ENCODE assay signal across 13 cellular contexts in the genomic region with DNA sequence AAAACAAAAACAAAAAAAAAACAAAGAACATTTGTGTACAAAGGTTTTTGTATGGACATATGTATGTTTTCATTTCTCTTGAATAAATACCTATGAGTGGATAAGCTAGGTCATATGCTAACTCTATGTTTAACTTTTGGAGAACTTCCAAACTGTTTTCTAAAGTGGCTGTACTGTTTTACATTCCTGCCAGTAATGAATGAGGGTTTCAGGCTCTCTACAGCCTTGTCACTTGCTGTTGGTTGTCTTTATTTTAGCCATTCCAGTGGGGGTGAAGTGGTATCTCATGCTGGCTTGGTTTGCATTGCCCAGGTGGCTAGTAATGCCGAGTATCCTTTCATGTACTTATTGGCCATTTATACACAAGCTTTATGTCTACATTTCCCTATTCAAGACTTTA.
"Had no signal": no experiment of that assay in that cellular context is flagged by ENCODE, and none has a peak within 500 bp of the region (broad histone marks: within the 10 kb centered on the region; RNA-seq: fewer than 3 reads in every experiment).

No MANE protein-coding gene starts in this region.

- ATAC-seq: activated naive CD8-positive, alpha-beta T cell treated with anti-CD3 and anti-CD28 coated beads, Interleukin-2, amount 50 U/mL, for 24 hours; pancreas; stimulated activated effector memory CD8-positive, alpha-beta T cell treated with anti-CD3 and anti-CD28 coated beads, Interleukin-12 subunit alpha, Interleukin-12 subunit beta, amount 100 ng/mL, for 72 hours had no signal

- H3K36me3 Mint-ChIP-seq: mesothelial cell of epicardium; stimulated activated effector memory CD8-positive, alpha-beta T cell treated with anti-CD3 and anti-CD28 coated beads, Interleukin-12 subunit alpha, Interleukin-12 subunit beta, amount 100 ng/mL, for 72 hours had no signal

- H3K4me3 ChIP-seq: ascending aorta, esophagus squamous epithelium, pancreas, thyroid gland, uterus had no signal

- H3K4me3 Mint-ChIP-seq: activated naive CD8-positive, alpha-beta T cell treated with anti-CD3 and anti-CD28 coated beads, Interleukin-2, amount 50 U/mL, for 24 hours; mesothelial cell of epicardium; stimulated activated effector memory CD8-positive, alpha-beta T cell treated with anti-CD3 and anti-CD28 coated beads, Interleukin-12 subunit alpha, Interleukin-12 subunit beta, amount 100 ng/mL, for 72 hours had no signal

- H3K27ac ChIP-seq: ascending aorta, esophagus squamous epithelium, pancreas, thyroid gland, uterus had no signal

- H3K27me3 ChIP-seq: ascending aorta, pancreas, thyroid gland, uterus had no signal

- H3K9me3 ChIP-seq: ascending aorta, esophagus squamous epithelium, pancreas, thyroid gland, uterus had no signal

- DNase-seq: activated CD4-positive, alpha-beta T cell treated with anti-CD3 and anti-CD28 coated beads for 4 hours; activated naive CD4-positive, alpha-beta T cell treated with Interleukin-2 at 50 U/mL for 16 hours; activated naive CD8-positive, alpha-beta T cell treated with anti-CD3 and anti-CD28 coated beads, Interleukin-2, amount 50 U/mL, for 24 hours; esophagus squamous epithelium; foreskin fibroblast; head of caudate nucleus; pancreas; small intestine; thyroid gland; uterus had no signal

- H3K27ac Mint-ChIP-seq: activated naive CD8-positive, alpha-beta T cell treated with anti-CD3 and anti-CD28 coated beads, Interleukin-2, amount 50 U/mL, for 24 hours; mesothelial cell of epicardium; stimulated activated effector memory CD8-positive, alpha-beta T cell treated with anti-CD3 and anti-CD28 coated beads, Interleukin-12 subunit alpha, Interleukin-12 subunit beta, amount 100 ng/mL, for 72 hours had no signal

- H3K36me3 ChIP-seq: ascending aorta, esophagus squamous epithelium, pancreas, thyroid gland, uterus had no signal

- H3K4me1 ChIP-seq: ascending aorta, esophagus squamous epithelium, pancreas, thyroid gland, uterus had no signal

- H3K4me1 Mint-ChIP-seq: activated naive CD8-positive, alpha-beta T cell treated with anti-CD3 and anti-CD28 coated beads, Interleukin-2, amount 50 U/mL, for 24 hours; stimulated activated effector memory CD8-positive, alpha-beta T cell treated with anti-CD3 and anti-CD28 coated beads, Interleukin-12 subunit alpha, Interleukin-12 subunit beta, amount 100 ng/mL, for 72 hours had no signal
